In the genomic region with DNA sequence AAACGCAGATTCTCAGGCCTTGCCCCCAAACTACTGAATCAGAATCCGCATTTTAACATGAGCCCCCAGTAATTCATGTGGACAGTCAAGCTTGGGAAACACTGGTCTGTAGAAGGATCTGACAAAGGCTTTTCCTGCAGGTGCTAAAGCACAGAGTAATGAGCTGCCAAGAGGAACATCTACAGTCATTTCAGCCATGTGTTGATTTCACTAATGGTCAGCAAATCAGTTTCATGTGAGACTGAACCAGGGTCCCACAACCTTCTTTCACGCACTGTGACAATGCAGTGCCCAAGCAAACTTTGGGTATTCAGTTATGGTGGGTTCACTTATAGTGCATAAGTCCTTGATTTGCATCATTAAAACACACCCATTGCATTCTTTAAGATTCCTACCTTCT, we compare ENCODE assay signal across 32 cellular contexts.
"Had no signal": no experiment of that assay in that cellular context is flagged by ENCODE, and none has a peak within 500 bp of the region (broad histone marks: within the 10 kb centered on the region; RNA-seq: fewer than 3 reads in every experiment).

No MANE protein-coding gene starts in this region.

- H3K9me3 ChIP-seq: ascending aorta had no signal

- H3K4me2 ChIP-seq: PC-9 had no signal

- H3K4me3 Mint-ChIP-seq: activated CD4-positive, alpha-beta T cell treated with anti-CD3 and anti-CD28 coated beads for 36 hours; activated CD4-positive, alpha-beta T cell treated with anti-CD3 and anti-CD28 coated beads, Interleukin-2, amount 10 ng/mL, durations not matched to agents 7 days and 5 days; activated CD8-positive, alpha-beta T cell treated with anti-CD3 and anti-CD28 coated beads, Interleukin-2, amount 10 ng/mL, durations not matched to agents 7 days and 5 days; activated naive CD4-positive, alpha-beta T cell treated with anti-CD3 and anti-CD28 coated beads, Interleukin-2, amount 50 U/mL, for 24 hours; activated naive CD8-positive, alpha-beta T cell treated with anti-CD3 and anti-CD28 coated beads, Interleukin-2, amount 10 ng/mL, durations not matched to agents 7 days and 5 days; activated T-cell treated with anti-CD3 and anti-CD28 coated beads, Interleukin-2, amount 50 U/mL, for 24 hours; central memory CD8-positive, alpha-beta T cell; WTC11 had no signal

- H3K36me3 ChIP-seq: ascending aorta, cardiac muscle cell had no signal

- H3K27ac Mint-ChIP-seq: activated CD4-positive, alpha-beta T cell treated with anti-CD3 and anti-CD28 coated beads for 36 hours; activated CD4-positive, alpha-beta T cell treated with anti-CD3 and anti-CD28 coated beads, Interleukin-2, amount 10 ng/mL, durations not matched to agents 7 days and 5 days; activated CD8-positive, alpha-beta T cell treated with anti-CD3 and anti-CD28 coated beads, Interleukin-2, amount 10 ng/mL, durations not matched to agents 7 days and 5 days; activated naive CD4-positive, alpha-beta T cell treated with anti-CD3 and anti-CD28 coated beads, Interleukin-2, amount 50 U/mL, for 24 hours; activated naive CD8-positive, alpha-beta T cell treated with anti-CD3 and anti-CD28 coated beads, Interleukin-2, amount 10 ng/mL, durations not matched to agents 7 days and 5 days; activated T-cell treated with anti-CD3 and anti-CD28 coated beads, Interleukin-2, amount 50 U/mL, for 24 hours; activated T-helper 2 cell treated with anti-CD3 and anti-CD28 coated beads, Interferon-gamma antibody, Interleukin-2, Interleukin-4, amounts not matched to agents 10 μg/mL and 5 μg/mL and 100 μg/mL, durations not matched to agents 14 hours and 24 hours and 36 hours; WTC11 had no signal

- H3K27ac ChIP-seq: ascending aorta, cardiac muscle cell, PC-9, RWPE1 had no signal

- H3K4me3 ChIP-seq: ascending aorta, cardiac muscle cell, PC-9 had no signal

- H3K36me3 Mint-ChIP-seq: activated naive CD4-positive, alpha-beta T cell treated with anti-CD3 and anti-CD28 coated beads, Interleukin-2, amount 50 U/mL, for 24 hours; activated naive CD8-positive, alpha-beta T cell treated with anti-CD3 and anti-CD28 coated beads, Interleukin-2, amount 10 ng/mL, durations not matched to agents 7 days and 5 days; WTC11 had no signal

- H3K4me1 Mint-ChIP-seq: activated CD4-positive, alpha-beta T cell treated with anti-CD3 and anti-CD28 coated beads for 36 hours; activated CD4-positive, alpha-beta T cell treated with anti-CD3 and anti-CD28 coated beads, Interleukin-2, amount 10 ng/mL, durations not matched to agents 7 days and 5 days; activated naive CD4-positive, alpha-beta T cell treated with anti-CD3 and anti-CD28 coated beads, Interleukin-2, amount 50 U/mL, for 24 hours; activated naive CD8-positive, alpha-beta T cell treated with anti-CD3 and anti-CD28 coated beads, Interleukin-2, amount 10 ng/mL, durations not matched to agents 7 days and 5 days; central memory CD8-positive, alpha-beta T cell had no signal

- DNase-seq: activated CD4-positive, alpha-beta T cell treated with anti-CD3 and anti-CD28 coated beads for 36 hours; activated CD4-positive, alpha-beta T cell treated with anti-CD3 and anti-CD28 coated beads, Interleukin-2, amount 10 ng/mL, durations not matched to agents 7 days and 5 days; activated CD4-positive, alpha-beta T cell treated with anti-CD3 and anti-CD28 coated beads, Interleukin-2, amount 50 U/mL, for 48 hours; activated CD8-positive, alpha-beta T cell treated with anti-CD3 and anti-CD28 coated beads, Interleukin-2, amount 10 ng/mL, durations not matched to agents 7 days and 5 days; activated gamma-delta T cell; activated naive CD4-positive, alpha-beta T cell treated with Interleukin-2 at 50 U/mL for 16 hours; activated naive CD8-positive, alpha-beta T cell treated with anti-CD3 and anti-CD28 coated beads, Interleukin-2, amount 10 ng/mL, durations not matched to agents 7 days and 5 days; activated T-cell treated with anti-CD3 and anti-CD28 coated beads, Interleukin-2, amount 50 U/mL, for 24 hours; NCI-H1092 treated with DMSO at 0.1 percent for 48 hours; NCI-H1417; NCI-H146; NCI-H187; NCI-H2029 treated with DMSO at 0.1 percent for 48 hours; NCI-H2107; NCI-H2171; NCI-H2227 treated with DMSO at 0.1 percent for 48 hours; NCI-H446; NCI-H510A treated with DMSO at 0.1 percent for 48 hours; NCI-H69; NCI-H82; PC-9; SIG-M5; T1000 had no signal

- H2AFZ ChIP-seq: PC-9 had no signal

- ATAC-seq: activated CD4-positive, alpha-beta T cell treated with anti-CD3 and anti-CD28 coated beads for 36 hours; activated CD4-positive, CD25-positive, alpha-beta regulatory T cell treated with anti-CD3 and anti-CD28 coated beads, Interleukin-2, amount 50 U/mL, for 24 hours; activated CD8-positive, alpha-beta T cell treated with anti-CD3 and anti-CD28 coated beads, Interleukin-2, amount 10 ng/mL, durations not matched to agents 7 days and 5 days; Right ventricle myocardium inferior; WTC11 had no signal

- H3K9me3 Mint-ChIP-seq: activated CD4-positive, alpha-beta T cell treated with anti-CD3 and anti-CD28 coated beads, Interleukin-2, amount 10 ng/mL, durations not matched to agents 7 days and 5 days; activated naive CD8-positive, alpha-beta T cell treated with anti-CD3 and anti-CD28 coated beads, Interleukin-2, amount 10 ng/mL, durations not matched to agents 7 days and 5 days had no signal

- H3K27me3 Mint-ChIP-seq: activated CD4-positive, alpha-beta T cell treated with anti-CD3 and anti-CD28 coated beads for 36 hours; activated CD4-positive, alpha-beta T cell treated with anti-CD3 and anti-CD28 coated beads, Interleukin-2, amount 10 ng/mL, durations not matched to agents 7 days and 5 days; activated naive CD4-positive, alpha-beta T cell treated with anti-CD3 and anti-CD28 coated beads, Interleukin-2, amount 50 U/mL, for 24 hours; activated naive CD8-positive, alpha-beta T cell treated with anti-CD3 and anti-CD28 coated beads, Interleukin-2, amount 10 ng/mL, durations not matched to agents 7 days and 5 days; activated T-cell treated with anti-CD3 and anti-CD28 coated beads, Interleukin-2, amount 50 U/mL, for 24 hours; central memory CD8-positive, alpha-beta T cell had no signal

- H3K27me3 ChIP-seq: ascending aorta, cardiac muscle cell had no signal
